ENCODE assay signal across 1 cellular context in the genomic region with DNA sequence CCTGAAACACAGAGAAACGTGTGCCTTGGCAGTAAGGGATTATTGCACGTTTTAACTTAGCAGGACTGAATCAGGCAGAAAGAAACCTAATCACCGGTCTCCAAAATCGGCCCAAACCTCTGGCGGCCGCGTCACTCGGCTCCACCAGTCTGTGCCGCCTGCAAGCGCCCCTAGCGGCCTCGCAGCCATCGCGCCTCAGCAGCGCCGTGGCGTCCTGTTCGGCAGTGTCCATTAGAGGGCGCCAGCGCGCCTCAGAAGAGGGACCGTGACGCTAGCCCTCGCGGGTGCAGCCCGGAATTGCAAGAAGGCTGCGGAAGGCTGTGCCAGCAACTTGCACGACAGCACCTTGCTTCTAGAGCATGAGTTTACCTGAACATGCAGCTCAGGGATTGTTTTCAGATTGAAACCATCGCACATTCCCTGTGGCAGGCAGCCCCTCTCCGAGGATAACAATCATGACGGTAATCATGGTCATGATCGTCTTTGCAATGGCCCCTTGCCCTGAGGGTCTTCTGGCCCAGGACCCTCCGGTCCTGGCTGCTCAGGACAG.
TF ChIP-seq lines count a peak whose summit lies in the region.

No MANE protein-coding gene starts in this region.

TF ChIP-seq in HEK293, 187 proteins besides CTCF, POLR2A, EP300 and RAD21 (continued from another document and continues in another):
- TF ChIP-seq ZNF398 (tag by site-specific recombination; IDR thresholded peaks at IDR 0.05), result no peak
- TF ChIP-seq KLF7 (tag by site-specific recombination; IDR thresholded peaks at IDR 0.05; ENCODE audit: borderline replicate concordance), result no peak
- TF ChIP-seq ZNF544 (tag by site-specific recombination; IDR thresholded peaks at IDR 0.05), result no peak
- TF ChIP-seq ZSCAN5A (tag by site-specific recombination; IDR thresholded peaks at IDR 0.05), result peak; percentile 16; the same call in 1 of the 2 replicates
- TF ChIP-seq, protein P1, sequence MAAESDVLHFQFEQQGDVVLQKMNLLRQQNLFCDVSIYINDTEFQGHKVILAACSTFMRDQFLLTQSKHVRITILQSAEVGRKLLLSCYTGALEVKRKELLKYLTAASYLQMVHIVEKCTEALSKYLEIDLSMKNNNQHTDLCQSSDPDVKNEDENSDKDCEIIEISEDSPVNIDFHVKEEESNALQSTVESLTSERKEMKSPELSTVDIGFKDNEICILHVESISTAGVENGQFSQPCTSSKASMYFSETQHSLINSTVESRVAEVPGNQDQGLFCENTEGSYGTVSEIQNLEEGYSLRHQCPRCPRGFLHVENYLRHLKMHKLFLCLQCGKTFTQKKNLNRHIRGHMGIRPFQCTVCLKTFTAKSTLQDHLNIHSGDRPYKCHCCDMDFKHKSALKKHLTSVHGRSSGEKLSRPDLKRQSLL (tag by site-specific recombination; IDR thresholded peaks at IDR 0.05), result no peak
- peak; percentile 66; the same call in 1 of the 2 replicates for TF ChIP-seq ZNF394 (tag by site-specific recombination; IDR thresholded peaks at IDR 0.05; ENCODE audit: borderline replicate concordance)
- TF ChIP-seq ZFP41 (tag by site-specific recombination; IDR thresholded peaks at IDR 0.05; ENCODE audit: borderline replicate concordance), result no peak
- TF ChIP-seq, protein P2, sequence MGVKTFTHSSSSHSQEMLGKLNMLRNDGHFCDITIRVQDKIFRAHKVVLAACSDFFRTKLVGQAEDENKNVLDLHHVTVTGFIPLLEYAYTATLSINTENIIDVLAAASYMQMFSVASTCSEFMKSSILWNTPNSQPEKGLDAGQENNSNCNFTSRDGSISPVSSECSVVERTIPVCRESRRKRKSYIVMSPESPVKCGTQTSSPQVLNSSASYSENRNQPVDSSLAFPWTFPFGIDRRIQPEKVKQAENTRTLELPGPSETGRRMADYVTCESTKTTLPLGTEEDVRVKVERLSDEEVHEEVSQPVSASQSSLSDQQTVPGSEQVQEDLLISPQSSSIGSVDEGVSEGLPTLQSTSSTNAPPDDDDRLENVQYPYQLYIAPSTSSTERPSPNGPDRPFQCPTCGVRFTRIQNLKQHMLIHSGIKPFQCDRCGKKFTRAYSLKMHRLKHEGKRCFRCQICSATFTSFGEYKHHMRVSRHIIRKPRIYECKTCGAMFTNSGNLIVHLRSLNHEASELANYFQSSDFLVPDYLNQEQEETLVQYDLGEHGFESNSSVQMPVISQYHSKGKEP (tag by site-specific recombination; IDR thresholded peaks at IDR 0.05), result peak; percentile 79
- TF ChIP-seq, protein P3, sequence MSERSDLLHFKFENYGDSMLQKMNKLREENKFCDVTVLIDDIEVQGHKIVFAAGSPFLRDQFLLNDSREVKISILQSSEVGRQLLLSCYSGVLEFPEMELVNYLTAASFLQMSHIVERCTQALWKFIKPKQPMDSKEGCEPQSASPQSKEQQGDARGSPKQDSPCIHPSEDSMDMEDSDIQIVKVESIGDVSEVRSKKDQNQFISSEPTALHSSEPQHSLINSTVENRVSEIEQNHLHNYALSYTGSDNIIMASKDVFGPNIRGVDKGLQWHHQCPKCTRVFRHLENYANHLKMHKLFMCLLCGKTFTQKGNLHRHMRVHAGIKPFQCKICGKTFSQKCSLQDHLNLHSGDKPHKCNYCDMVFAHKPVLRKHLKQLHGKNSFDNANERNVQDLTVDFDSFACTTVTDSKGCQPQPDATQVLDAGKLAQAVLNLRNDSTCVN (tag by site-specific recombination; optimal IDR thresholded peaks at IDR 0.05), result peak; percentile 35
- peak; percentile 38; the same call in 1 of the 2 replicates for TF ChIP-seq ZNF24 (tag by site-specific recombination; IDR thresholded peaks at IDR 0.05)
- TF ChIP-seq, protein P4, sequence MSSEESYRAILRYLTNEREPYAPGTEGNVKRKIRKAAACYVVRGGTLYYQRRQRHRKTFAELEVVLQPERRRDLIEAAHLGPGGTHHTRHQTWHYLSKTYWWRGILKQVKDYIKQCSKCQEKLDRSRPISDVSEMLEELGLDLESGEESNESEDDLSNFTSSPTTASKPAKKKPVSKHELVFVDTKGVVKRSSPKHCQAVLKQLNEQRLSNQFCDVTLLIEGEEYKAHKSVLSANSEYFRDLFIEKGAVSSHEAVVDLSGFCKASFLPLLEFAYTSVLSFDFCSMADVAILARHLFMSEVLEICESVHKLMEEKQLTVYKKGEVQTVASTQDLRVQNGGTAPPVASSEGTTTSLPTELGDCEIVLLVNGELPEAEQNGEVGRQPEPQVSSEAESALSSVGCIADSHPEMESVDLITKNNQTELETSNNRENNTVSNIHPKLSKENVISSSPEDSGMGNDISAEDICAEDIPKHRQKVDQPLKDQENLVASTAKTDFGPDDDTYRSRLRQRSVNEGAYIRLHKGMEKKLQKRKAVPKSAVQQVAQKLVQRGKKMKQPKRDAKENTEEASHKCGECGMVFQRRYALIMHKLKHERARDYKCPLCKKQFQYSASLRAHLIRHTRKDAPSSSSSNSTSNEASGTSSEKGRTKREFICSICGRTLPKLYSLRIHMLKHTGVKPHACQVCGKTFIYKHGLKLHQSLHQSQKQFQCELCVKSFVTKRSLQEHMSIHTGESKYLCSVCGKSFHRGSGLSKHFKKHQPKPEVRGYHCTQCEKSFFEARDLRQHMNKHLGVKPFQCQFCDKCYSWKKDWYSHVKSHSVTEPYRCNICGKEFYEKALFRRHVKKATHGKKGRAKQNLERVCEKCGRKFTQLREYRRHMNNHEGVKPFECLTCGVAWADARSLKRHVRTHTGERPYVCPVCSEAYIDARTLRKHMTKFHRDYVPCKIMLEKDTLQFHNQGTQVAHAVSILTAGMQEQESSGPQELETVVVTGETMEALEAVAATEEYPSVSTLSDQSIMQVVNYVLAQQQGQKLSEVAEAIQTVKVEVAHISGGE (tag by site-specific recombination; conservative IDR thresholded peaks at IDR 0.05; ENCODE audit: low read depth), result peak; percentile 16; the same call in 1 of the 2 replicates
- TF ChIP-seq ZNF366 (tag by site-specific recombination; conservative IDR thresholded peaks at IDR 0.05), result peak; percentile 48; the same call in 1 of the 2 replicates
- TF ChIP-seq ZNF623 (tag by site-specific recombination; IDR thresholded peaks at IDR 0.05), result no peak
- TF ChIP-seq ZBTB7A (tag by site-specific recombination; IDR thresholded peaks at IDR 0.05; ENCODE audit: low read depth), result no peak
- peak; percentile 73 for TF ChIP-seq ZNF629 (tag by site-specific recombination; IDR thresholded peaks at IDR 0.05)
- TF ChIP-seq FEZF1 (tag by site-specific recombination; IDR thresholded peaks at IDR 0.05), result no peak
- TF ChIP-seq ZNF266 (tag by site-specific recombination; IDR thresholded peaks at IDR 0.05; ENCODE audit: low read depth), result no peak
- no peak for TF ChIP-seq ZNF223 (tag by site-specific recombination; IDR thresholded peaks at IDR 0.05)
- TF ChIP-seq, protein P5, sequence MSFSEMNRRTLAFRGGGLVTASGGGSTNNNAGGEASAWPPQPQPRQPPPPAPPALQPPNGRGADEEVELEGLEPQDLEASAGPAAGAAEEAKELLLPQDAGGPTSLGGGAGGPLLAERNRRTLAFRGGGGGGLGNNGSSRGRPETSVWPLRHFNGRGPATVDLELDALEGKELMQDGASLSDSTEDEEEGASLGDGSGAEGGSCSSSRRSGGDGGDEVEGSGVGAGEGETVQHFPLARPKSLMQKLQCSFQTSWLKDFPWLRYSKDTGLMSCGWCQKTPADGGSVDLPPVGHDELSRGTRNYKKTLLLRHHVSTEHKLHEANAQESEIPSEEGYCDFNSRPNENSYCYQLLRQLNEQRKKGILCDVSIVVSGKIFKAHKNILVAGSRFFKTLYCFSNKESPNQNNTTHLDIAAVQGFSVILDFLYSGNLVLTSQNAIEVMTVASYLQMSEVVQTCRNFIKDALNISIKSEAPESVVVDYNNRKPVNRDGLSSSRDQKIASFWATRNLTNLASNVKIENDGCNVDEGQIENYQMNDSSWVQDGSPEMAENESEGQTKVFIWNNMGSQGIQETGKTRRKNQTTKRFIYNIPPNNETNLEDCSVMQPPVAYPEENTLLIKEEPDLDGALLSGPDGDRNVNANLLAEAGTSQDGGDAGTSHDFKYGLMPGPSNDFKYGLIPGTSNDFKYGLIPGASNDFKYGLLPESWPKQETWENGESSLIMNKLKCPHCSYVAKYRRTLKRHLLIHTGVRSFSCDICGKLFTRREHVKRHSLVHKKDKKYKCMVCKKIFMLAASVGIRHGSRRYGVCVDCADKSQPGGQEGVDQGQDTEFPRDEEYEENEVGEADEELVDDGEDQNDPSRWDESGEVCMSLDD (tag by site-specific recombination; IDR thresholded peaks at IDR 0.05), result no peak
- no peak for TF ChIP-seq ZNF133 (tag by site-specific recombination; IDR thresholded peaks at IDR 0.05)
- TF ChIP-seq ZNF660 (tag by site-specific recombination; IDR thresholded peaks at IDR 0.05), result peak; percentile 98
- TF ChIP-seq ZFHX2 (tag by site-specific recombination; conservative IDR thresholded peaks at IDR 0.05), result no peak
- no peak for TF ChIP-seq HOXD13 (CRISPR knock-in tag; IDR thresholded peaks at IDR 0.05; ENCODE audit: borderline replicate concordance)
- TF ChIP-seq ZBTB17 (tag by site-specific recombination; IDR thresholded peaks at IDR 0.05), result peak; percentile 68
- TF ChIP-seq, protein P6, sequence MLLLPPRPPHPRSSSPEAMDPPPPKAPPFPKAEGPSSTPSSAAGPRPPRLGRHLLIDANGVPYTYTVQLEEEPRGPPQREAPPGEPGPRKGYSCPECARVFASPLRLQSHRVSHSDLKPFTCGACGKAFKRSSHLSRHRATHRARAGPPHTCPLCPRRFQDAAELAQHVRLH (tag by site-specific recombination; IDR thresholded peaks at IDR 0.05), result 0 out of 2 replicates have a peak, but pooled peaks have one; percentile 37
- no peak for TF ChIP-seq HOXC10 (CRISPR knock-in tag; IDR thresholded peaks at IDR 0.05)
- TF ChIP-seq, protein P7, sequence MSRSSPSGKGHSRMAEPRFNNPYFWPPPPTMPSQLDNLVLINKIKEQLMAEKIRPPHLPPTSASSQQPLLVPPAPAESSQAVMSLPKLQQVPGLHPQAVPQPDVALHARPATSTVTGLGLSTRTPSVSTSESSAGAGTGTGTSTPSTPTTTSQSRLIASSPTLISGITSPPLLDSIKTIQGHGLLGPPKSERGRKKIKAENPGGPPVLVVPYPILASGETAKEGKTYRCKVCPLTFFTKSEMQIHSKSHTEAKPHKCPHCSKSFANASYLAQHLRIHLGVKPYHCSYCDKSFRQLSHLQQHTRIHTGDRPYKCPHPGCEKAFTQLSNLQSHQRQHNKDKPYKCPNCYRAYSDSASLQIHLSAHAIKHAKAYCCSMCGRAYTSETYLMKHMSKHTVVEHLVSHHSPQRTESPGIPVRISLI (tag by site-specific recombination; IDR thresholded peaks at IDR 0.05), result no peak
- TF ChIP-seq EGR2 (tag by site-specific recombination; IDR thresholded peaks at IDR 0.05; ENCODE audit: low read depth), result no peak
- TF ChIP-seq ZNF26 (tag by site-specific recombination; IDR thresholded peaks at IDR 0.05), result no peak
- peak; percentile 52; the same call in 1 of the 2 replicates for TF ChIP-seq SCRT2 (tag by site-specific recombination; IDR thresholded peaks at IDR 0.05)
- TF ChIP-seq ZBTB8A (tag by site-specific recombination; IDR thresholded peaks at IDR 0.05), result peak; percentile 78
- no peak for TF ChIP-seq ZNF221 (tag by site-specific recombination; IDR thresholded peaks at IDR 0.05; ENCODE audit: borderline replicate concordance)
- no peak for TF ChIP-seq ZNF624 (tag by site-specific recombination; IDR thresholded peaks at IDR 0.05)
- peak; percentile 100 for TF ChIP-seq ZNF2 (tag by site-specific recombination; IDR thresholded peaks at IDR 0.05)
- no peak for TF ChIP-seq ZNF792 (tag by site-specific recombination; IDR thresholded peaks at IDR 0.05)
- no peak for TF ChIP-seq GFI1B (tag by site-specific recombination; IDR thresholded peaks at IDR 0.05)
- no peak; the same call in 1 of the 2 replicates for TF ChIP-seq ZSCAN4 (tag by site-specific recombination; IDR thresholded peaks at IDR 0.05)
- no peak for TF ChIP-seq ZNF184 (tag by site-specific recombination; IDR thresholded peaks at IDR 0.05)
- TF ChIP-seq ZNF561 (tag by site-specific recombination; IDR thresholded peaks at IDR 0.05; ENCODE audit: borderline replicate concordance), result peak; percentile 26; the same call in 1 of the 2 replicates
